In the genomic region with DNA sequence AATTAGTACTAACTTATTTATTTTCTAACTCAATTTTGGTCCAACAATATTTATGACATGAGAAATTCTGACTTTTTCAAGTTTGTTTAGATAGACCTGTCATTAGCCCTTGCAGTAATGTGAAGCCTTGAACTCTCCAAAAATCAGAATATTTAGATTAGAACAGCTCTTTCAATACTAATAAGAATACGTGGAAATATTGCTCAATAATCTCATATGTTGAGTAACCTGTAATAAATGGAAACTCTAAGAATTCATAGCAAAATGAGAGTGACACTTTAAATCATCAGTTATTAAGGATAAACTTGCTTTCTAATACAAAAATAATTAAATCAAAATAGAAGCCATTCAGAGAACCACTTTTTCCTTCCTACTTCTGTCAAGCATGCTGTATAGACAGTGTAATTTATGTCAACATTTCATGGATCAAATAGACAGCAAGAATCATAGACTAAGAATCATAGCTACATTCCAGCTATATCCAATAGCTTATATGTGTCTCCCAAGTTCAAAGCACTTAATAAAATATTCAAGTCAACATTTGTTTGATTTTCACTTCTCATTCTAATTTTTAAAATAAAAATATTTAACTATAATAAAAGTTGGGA, we compare ENCODE assay signal across 11 cellular contexts.
"Had no signal": no experiment of that assay in that cellular context is flagged by ENCODE, and none has a peak within 500 bp of the region (broad histone marks: within the 10 kb centered on the region; RNA-seq: fewer than 3 reads in every experiment).

No MANE protein-coding gene starts in this region.

- H2AFZ ChIP-seq: GM23248, GM23338 had no signal

- H3K4me2 ChIP-seq: GM23338 had no signal

- H3K4me1 Mint-ChIP-seq: GM23338 had no signal

- H3K4me3 ChIP-seq: GM23248, GM23338, HAP-1 had no signal

- H3K4me1 ChIP-seq: HAP-1 had no signal

- H3K36me3 ChIP-seq: HAP-1 had no signal

- H3K4me3 Mint-ChIP-seq: GM23338, H9, HFFc6 had no signal

- H3K27ac Mint-ChIP-seq: GM23338, H9, HFFc6 had no signal

- H3K27ac ChIP-seq: GM23248 had no signal

- H3K9ac ChIP-seq: GM23248 had no signal

- FAIRE-seq: H1, H54 had no signal

- ATAC-seq: GM23338, HCT116 had no signal

- H3K9me3 Mint-ChIP-seq: H9 had no signal

- H3K9me3 ChIP-seq: HAP-1 had no signal

- DNase-seq: GM23248, GOT3, H7, H9, HCEC 1CT, HFFc6 had no signal
